In the genomic region with DNA sequence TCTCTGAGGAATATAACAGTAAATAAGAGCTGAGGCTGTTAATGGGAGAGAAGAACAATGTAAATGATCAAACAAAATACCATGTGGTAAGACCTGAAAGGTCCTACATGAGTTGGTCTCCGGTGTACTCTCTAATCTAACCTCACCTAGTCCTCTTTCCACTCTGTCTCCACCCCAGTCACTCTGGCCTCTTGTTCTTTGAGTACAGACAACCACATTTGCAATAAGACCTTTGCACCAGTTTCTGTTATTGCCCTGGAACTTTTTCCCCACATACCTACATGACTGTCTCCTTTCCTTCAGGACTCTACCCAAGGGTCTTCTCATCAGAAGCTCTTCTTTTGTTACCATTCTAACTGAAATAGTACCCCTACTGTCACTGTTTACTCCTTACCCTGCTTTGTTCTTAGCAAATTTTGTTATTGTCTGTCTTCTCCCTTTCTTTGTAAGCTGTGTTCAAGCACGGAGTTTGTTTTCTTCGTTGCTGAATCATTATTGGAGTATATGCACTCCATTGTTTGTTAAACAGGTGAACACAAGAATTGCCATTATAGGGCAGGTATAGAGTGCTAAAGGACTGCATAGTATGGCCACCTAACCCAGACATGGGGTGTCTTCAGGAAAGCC, we compare ENCODE assay signal across 1 cellular context.
TF ChIP-seq lines count a peak whose summit lies in the region.

No MANE protein-coding gene starts in this region.

TF ChIP-seq in HepG2, 621 proteins besides CTCF, POLR2A, EP300 and RAD21 (continued from another document and continues in another):
- TF ChIP-seq, protein P1, sequence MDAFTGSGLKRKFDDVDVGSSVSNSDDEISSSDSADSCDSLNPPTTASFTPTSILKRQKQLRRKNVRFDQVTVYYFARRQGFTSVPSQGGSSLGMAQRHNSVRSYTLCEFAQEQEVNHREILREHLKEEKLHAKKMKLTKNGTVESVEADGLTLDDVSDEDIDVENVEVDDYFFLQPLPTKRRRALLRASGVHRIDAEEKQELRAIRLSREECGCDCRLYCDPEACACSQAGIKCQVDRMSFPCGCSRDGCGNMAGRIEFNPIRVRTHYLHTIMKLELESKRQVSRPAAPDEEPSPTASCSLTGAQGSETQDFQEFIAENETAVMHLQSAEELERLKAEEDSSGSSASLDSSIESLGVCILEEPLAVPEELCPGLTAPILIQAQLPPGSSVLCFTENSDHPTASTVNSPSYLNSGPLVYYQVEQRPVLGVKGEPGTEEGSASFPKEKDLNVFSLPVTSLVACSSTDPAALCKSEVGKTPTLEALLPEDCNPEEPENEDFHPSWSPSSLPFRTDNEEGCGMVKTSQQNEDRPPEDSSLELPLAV (CRISPR knock-in tag; conservative IDR thresholded peaks at IDR 0.05; ENCODE audit: low read depth), result no peak
- no peak for TF ChIP-seq JUND (CRISPR knock-in tag; IDR thresholded peaks at IDR 0.05)
- peak; percentile 25; the same call in 1 of the 2 replicates for TF ChIP-seq ZNF580 (CRISPR knock-in tag; IDR thresholded peaks at IDR 0.05; ENCODE audit: borderline replicate concordance, low read depth)
- TF ChIP-seq ZNF44 (CRISPR knock-in tag; IDR thresholded peaks at IDR 0.05), result no peak
- no peak for TF ChIP-seq ZBTB44 (CRISPR knock-in tag; IDR thresholded peaks at IDR 0.05)
- peak; percentile 67; the same call in 1 of the 2 replicates for TF ChIP-seq PHF21A (CRISPR knock-in tag; IDR thresholded peaks at IDR 0.05)
- TF ChIP-seq MAFG (CRISPR knock-in tag; IDR thresholded peaks at IDR 0.05), result no peak
- no peak for TF ChIP-seq SNAI1 (CRISPR knock-in tag; IDR thresholded peaks at IDR 0.05; ENCODE audit: borderline replicate concordance)
- no peak for TF ChIP-seq ZBTB3 (CRISPR knock-in tag; IDR thresholded peaks at IDR 0.05; ENCODE audit: borderline replicate concordance, low read depth)
- no peak for TF ChIP-seq FIP1L1 (IDR thresholded peaks at IDR 0.05; ENCODE audit: borderline replicate concordance, insufficient read depth, low read depth, low read length)
- TF ChIP-seq SAFB2 (CRISPR knock-in tag; IDR thresholded peaks at IDR 0.05; ENCODE audit: borderline replicate concordance, low read depth), result no peak
- TF ChIP-seq ZNF788 (CRISPR knock-in tag; IDR thresholded peaks at IDR 0.05; ENCODE audit: borderline replicate concordance), result no peak
- TF ChIP-seq, protein P2, sequence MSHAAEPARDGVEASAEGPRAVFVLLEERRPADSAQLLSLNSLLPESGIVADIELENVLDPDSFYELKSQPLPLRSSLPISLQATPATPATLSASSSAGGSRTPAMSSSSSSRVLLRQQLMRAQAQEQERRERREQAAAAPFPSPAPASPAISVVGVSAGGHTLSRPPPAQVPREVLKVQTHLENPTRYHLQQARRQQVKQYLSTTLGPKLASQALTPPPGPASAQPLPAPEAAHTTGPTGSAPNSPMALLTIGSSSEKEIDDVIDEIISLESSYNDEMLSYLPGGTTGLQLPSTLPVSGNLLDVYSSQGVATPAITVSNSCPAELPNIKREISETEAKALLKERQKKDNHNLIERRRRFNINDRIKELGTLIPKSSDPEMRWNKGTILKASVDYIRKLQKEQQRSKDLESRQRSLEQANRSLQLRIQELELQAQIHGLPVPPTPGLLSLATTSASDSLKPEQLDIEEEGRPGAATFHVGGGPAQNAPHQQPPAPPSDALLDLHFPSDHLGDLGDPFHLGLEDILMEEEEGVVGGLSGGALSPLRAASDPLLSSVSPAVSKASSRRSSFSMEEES (CRISPR knock-in tag; IDR thresholded peaks at IDR 0.05), result 0 out of 2 replicates have a peak, but pooled peaks have one; percentile 13
- TF ChIP-seq ESRRA (CRISPR knock-in tag; IDR thresholded peaks at IDR 0.05; ENCODE audit: low read depth), result no peak
- TF ChIP-seq ZNF678 (CRISPR knock-in tag; IDR thresholded peaks at IDR 0.05), result no peak
- TF ChIP-seq SRSF9 (IDR thresholded peaks at IDR 0.05; ENCODE audit: borderline replicate concordance, insufficient read depth, low read depth, low read length, poor library complexity, severe bottlenecking), result no peak
- no peak for TF ChIP-seq SMYD3 (CRISPR knock-in tag; IDR thresholded peaks at IDR 0.05)
- TF ChIP-seq ZNF33B (CRISPR knock-in tag; IDR thresholded peaks at IDR 0.05), result no peak
- TF ChIP-seq FOXC1 (CRISPR knock-in tag; IDR thresholded peaks at IDR 0.05; ENCODE audit: borderline replicate concordance), result no peak
- no peak for TF ChIP-seq ZNF564 (CRISPR knock-in tag; IDR thresholded peaks at IDR 0.05)
- TF ChIP-seq NFRKB (IDR thresholded peaks at IDR 0.05), result no peak
- TF ChIP-seq EEA1 (CRISPR knock-in tag; IDR thresholded peaks at IDR 0.05; ENCODE audit: borderline replicate concordance), result no peak
- no peak for TF ChIP-seq ZBTB21 (CRISPR knock-in tag; IDR thresholded peaks at IDR 0.05)
- TF ChIP-seq, protein P3, sequence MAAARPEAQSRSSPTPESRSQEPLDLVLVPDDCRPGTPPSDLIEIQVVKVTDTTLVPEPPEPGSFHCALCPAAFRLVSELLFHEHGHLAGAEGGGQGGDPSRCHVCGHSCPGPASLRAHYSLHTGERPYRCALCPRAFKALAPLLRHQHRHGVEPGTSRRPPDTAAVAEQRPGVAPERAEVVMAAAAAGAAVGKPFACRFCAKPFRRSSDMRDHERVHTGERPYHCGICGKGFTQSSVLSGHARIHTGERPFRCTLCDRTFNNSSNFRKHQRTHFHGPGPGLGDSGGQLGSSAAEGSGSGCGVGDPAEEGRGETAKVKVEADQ (CRISPR knock-in tag; IDR thresholded peaks at IDR 0.05; ENCODE audit: borderline replicate concordance), result no peak
- 0 out of 2 replicates have a peak, but pooled peaks have one; percentile 70 for TF ChIP-seq TBX2 (CRISPR knock-in tag; IDR thresholded peaks at IDR 0.05; ENCODE audit: borderline replicate concordance)
- no peak for TF ChIP-seq ZNF383 (CRISPR knock-in tag; IDR thresholded peaks at IDR 0.05; ENCODE audit: borderline replicate concordance)
- TF ChIP-seq, protein P4, sequence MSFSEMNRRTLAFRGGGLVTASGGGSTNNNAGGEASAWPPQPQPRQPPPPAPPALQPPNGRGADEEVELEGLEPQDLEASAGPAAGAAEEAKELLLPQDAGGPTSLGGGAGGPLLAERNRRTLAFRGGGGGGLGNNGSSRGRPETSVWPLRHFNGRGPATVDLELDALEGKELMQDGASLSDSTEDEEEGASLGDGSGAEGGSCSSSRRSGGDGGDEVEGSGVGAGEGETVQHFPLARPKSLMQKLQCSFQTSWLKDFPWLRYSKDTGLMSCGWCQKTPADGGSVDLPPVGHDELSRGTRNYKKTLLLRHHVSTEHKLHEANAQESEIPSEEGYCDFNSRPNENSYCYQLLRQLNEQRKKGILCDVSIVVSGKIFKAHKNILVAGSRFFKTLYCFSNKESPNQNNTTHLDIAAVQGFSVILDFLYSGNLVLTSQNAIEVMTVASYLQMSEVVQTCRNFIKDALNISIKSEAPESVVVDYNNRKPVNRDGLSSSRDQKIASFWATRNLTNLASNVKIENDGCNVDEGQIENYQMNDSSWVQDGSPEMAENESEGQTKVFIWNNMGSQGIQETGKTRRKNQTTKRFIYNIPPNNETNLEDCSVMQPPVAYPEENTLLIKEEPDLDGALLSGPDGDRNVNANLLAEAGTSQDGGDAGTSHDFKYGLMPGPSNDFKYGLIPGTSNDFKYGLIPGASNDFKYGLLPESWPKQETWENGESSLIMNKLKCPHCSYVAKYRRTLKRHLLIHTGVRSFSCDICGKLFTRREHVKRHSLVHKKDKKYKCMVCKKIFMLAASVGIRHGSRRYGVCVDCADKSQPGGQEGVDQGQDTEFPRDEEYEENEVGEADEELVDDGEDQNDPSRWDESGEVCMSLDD (CRISPR knock-in tag; IDR thresholded peaks at IDR 0.05; ENCODE audit: borderline replicate concordance), result no peak
- no peak for TF ChIP-seq ZSCAN12 (CRISPR knock-in tag; IDR thresholded peaks at IDR 0.05)
- TF ChIP-seq SMARCC2 (IDR thresholded peaks at IDR 0.05), result no peak
- TF ChIP-seq NKX3-1 (CRISPR knock-in tag; IDR thresholded peaks at IDR 0.05), result no peak
- TF ChIP-seq KDM2A (CRISPR knock-in tag; IDR thresholded peaks at IDR 0.05; ENCODE audit: borderline replicate concordance, low read depth), result no peak
- TF ChIP-seq PCBP1 (IDR thresholded peaks at IDR 0.05; ENCODE audit: borderline replicate concordance, low read depth, low read length), result no peak
- no peak for TF ChIP-seq CCAR2 (optimal IDR thresholded peaks at IDR 0.05; ENCODE audit: low read depth, low read length)
- TF ChIP-seq ZFP36L2 (CRISPR knock-in tag; IDR thresholded peaks at IDR 0.05), result no peak
- TF ChIP-seq STAT5B (CRISPR knock-in tag; IDR thresholded peaks at IDR 0.05), result no peak
- no peak for TF ChIP-seq MBNL3 (CRISPR knock-in tag; conservative IDR thresholded peaks at IDR 0.05)
- no peak for TF ChIP-seq MAFF (IDR thresholded peaks at IDR 0.05; ENCODE audit: low read depth, low read length)
- TF ChIP-seq ZBED4 (CRISPR knock-in tag; IDR thresholded peaks at IDR 0.05; ENCODE audit: borderline replicate concordance), result no peak
- no peak for TF ChIP-seq ZNF276 (CRISPR knock-in tag; IDR thresholded peaks at IDR 0.05; ENCODE audit: low read depth)
- TF ChIP-seq ZNF343 (CRISPR knock-in tag; IDR thresholded peaks at IDR 0.05), result no peak
- no peak for TF ChIP-seq ERF (CRISPR knock-in tag; IDR thresholded peaks at IDR 0.05)
- no peak for TF ChIP-seq NR2F1 (CRISPR knock-in tag; IDR thresholded peaks at IDR 0.05)
- TF ChIP-seq ZNF224 (CRISPR knock-in tag; IDR thresholded peaks at IDR 0.05), result no peak
- no peak for TF ChIP-seq ZFP41 (CRISPR knock-in tag; IDR thresholded peaks at IDR 0.05; ENCODE audit: borderline replicate concordance)
- TF ChIP-seq CHD4 (IDR thresholded peaks at IDR 0.05; ENCODE audit: borderline replicate concordance, low read length), result peak; percentile 95
- TF ChIP-seq, protein P5, sequence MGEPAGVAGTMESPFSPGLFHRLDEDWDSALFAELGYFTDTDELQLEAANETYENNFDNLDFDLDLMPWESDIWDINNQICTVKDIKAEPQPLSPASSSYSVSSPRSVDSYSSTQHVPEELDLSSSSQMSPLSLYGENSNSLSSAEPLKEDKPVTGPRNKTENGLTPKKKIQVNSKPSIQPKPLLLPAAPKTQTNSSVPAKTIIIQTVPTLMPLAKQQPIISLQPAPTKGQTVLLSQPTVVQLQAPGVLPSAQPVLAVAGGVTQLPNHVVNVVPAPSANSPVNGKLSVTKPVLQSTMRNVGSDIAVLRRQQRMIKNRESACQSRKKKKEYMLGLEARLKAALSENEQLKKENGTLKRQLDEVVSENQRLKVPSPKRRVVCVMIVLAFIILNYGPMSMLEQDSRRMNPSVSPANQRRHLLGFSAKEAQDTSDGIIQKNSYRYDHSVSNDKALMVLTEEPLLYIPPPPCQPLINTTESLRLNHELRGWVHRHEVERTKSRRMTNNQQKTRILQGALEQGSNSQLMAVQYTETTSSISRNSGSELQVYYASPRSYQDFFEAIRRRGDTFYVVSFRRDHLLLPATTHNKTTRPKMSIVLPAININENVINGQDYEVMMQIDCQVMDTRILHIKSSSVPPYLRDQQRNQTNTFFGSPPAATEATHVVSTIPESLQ (CRISPR knock-in tag; conservative IDR thresholded peaks at IDR 0.05), result no peak
- no peak for TF ChIP-seq ZNF451 (CRISPR knock-in tag; IDR thresholded peaks at IDR 0.05)
